ENCODE assay signal across 9 cellular contexts in genomic region chr1:57422271-57423134, GRCh38. TPM values are rescaled to one million over a fixed set of nuclear protein-coding genes. Genes with fewer than 3 reads are reported as not detected.
DNase-seq lines count a peak whose midpoint lies in the region; ATAC-seq and TF ChIP-seq lines count a peak whose summit lies in the region.
"Had no signal": no experiment of that assay in that cellular context is flagged by ENCODE, and none has a peak within 500 bp of the region (broad histone marks: within the 10 kb centered on the region; RNA-seq: fewer than 3 reads in every experiment).

No MANE protein-coding gene starts in this region.

- H4K20me1 ChIP-seq in OCI-LY7 (ENCODE audit: insufficient read depth, low read length): no peaks in the 10 kb centered on the region

- no peaks in the 10 kb centered on the region for H3K4me1 ChIP-seq in NT2/D1 (ENCODE audit: insufficient read depth, insufficient read length)
- no peaks in the 10 kb centered on the region for H3K4me1 ChIP-seq in psoas muscle
- H3K4me1 ChIP-seq in OCI-LY7 (ENCODE audit: insufficient read depth, low read length, poor library complexity, severe bottlenecking): no peaks in the 10 kb centered on the region

- H3K4me3 ChIP-seq in NT2/D1 (ENCODE audit: insufficient read length, low read depth) (peak overlapping the region; percentile 72), psoas muscle (peak overlapping the region; percentile 34), OCI-LY7 (ENCODE audit: low read depth, low read length, poor library complexity, severe bottlenecking) (no peak overlapping the region)

- peak overlapping the region; percentile 76 for H3K9ac ChIP-seq in NT2/D1 (ENCODE audit: insufficient read length, low read depth)

- H3K27ac ChIP-seq in psoas muscle (no peak overlapping the region), OCI-LY7 (ENCODE audit: low read depth, low read length, poor library complexity, severe bottlenecking) (no peak overlapping the region)

- peak in 1 of 4 donors; percentile 39 for ATAC-seq in psoas muscle

- no peaks in the 10 kb centered on the region for H3K79me2 ChIP-seq in OCI-LY7 (ENCODE audit: insufficient read depth, low read depth, low read length)

- CTCF ChIA-PET in OCI-LY7 (lab: Charles Lee; ENCODE audit: unreplicated experiment): no interaction called here

- WGBS in psoas muscle, 3 donors: 0 to 1% (median 1%) methylated on average over 36 to 66 of the region's 66 CpGs

- H3K9me2 ChIP-seq in OCI-LY7 (ENCODE audit: insufficient read depth, low read length): no peaks in the 10 kb centered on the region

- no peak for TF ChIP-seq CTCF in psoas muscle (IDR thresholded peaks at IDR 0.05)
- TF ChIP-seq CTCF in OCI-LY7 (conservative IDR thresholded peaks at IDR 0.05; ENCODE audit: low read length): no peak

- intact Hi-C loops in head of caudate nucleus (cut with DNase I): no loop called here
- intact Hi-C loops in psoas muscle (cut with DNase I): loop anchor here (5.0 to 10.0 kb wide), 3 partner anchors 622 to 732 kb away; no protein-coding TSS in a partner anchor
- intact Hi-C loops in OCI-LY7 (cut with micrococcal nuclease; ENCODE audit: unreplicated experiment): no loop called here

- POLR2A ChIA-PET in OCI-LY7 (lab: Charles Lee): no interaction called here

- DNase-seq in G401 (ENCODE audit: low spot score) (peak; percentile 72), NT2/D1 (ENCODE audit: low read depth, low spot score) (peak; percentile 71), head of caudate nucleus (peak in 34 of 42 donors; percentile 1 to 62 (median 34)), psoas muscle (peak in 1 of 2 donors; percentile 46), activated gamma-delta T cell (lab: John Stamatoyannopoulos, UW) (no peak), OCI-M1 (lab: John Stamatoyannopoulos, UW) (no peak), OCI-LY7 (ENCODE audit: low spot score) (no peak)
- DNase-seq in stimulated activated CD4-positive, alpha-beta T cell treated with anti-CD3 and anti-CD28 coated beads, Interleukin-2, amount 100 ng/mL, for 24 hours: no peak

- peaks cover 36% of the 10 kb centered on the region for H3K27me3 ChIP-seq in NT2/D1 (ENCODE audit: insufficient read depth, insufficient read length)
- peaks cover 3 to 79% (median 10%) of the 10 kb centered on the region in 3 donors for H3K27me3 ChIP-seq in psoas muscle (ENCODE audit: insufficient read depth in 3 of 3, low read length in 2 of 3)

- in situ Hi-C loops in G401 (cut with HindIII; ENCODE audit: low sequenced_read_pairs): no loop called here

- no TSS peak for BruUV-seq in OCI-LY7 (replicated peaks; lab: Mats Ljungman, UMichigan)

- no peak overlapping the region for H3K4me2 ChIP-seq in OCI-LY7 (ENCODE audit: low read length)

- H3K36me3 ChIP-seq in NT2/D1 (ENCODE audit: insufficient read depth, insufficient read length, low read length): no peaks in the 10 kb centered on the region
- H3K36me3 ChIP-seq in psoas muscle (ENCODE audit: insufficient read depth in 1 of 2, low read depth in 1 of 2): no peaks in the 10 kb centered on the region
- H3K36me3 ChIP-seq in OCI-LY7 (ENCODE audit: insufficient read depth, low read length): no peaks in the 10 kb centered on the region

- no peak overlapping the region for H2AFZ ChIP-seq in OCI-LY7 (ENCODE audit: low read length)

- H3K9me3 ChIP-seq in NT2/D1 (ENCODE audit: insufficient read depth, low read length) (no peaks in the 10 kb centered on the region), psoas muscle (no peaks in the 10 kb centered on the region), OCI-LY7 (ENCODE audit: low read length) (no peaks in the 10 kb centered on the region)

RNA-seq across cellular contexts. Expression of gene DAB1, which starts 1.4 kb away (rescaled TPM):
- not detected in 2 replicates for total RNA-seq in G401 (2014; rRNA removed; shearing (Covaris generic))
- total RNA-seq in psoas muscle (under 1 TPM; 0.08 to 0.28 (median 0.11) TPM), OCI-LY7 (2022) (not detected in 2 replicates)
- under 1 TPM in 2 of 3 donors, not detected in 1; 0.04 to 0.05 TPM for polyA plus RNA-seq in psoas muscle
- not detected in 2 replicates for total RNA-seq in OCI-LY7 (2014; rRNA removed; shearing (Covaris generic))
- total RNA-seq: bronchial epithelial cell had no signal

Comparison
In these comparisons a context has a peak if more than half of its experiments do, and no peak if none do; other contexts are left out.
1. DNase-seq: peak in G401 (single experiment), NT2/D1 (single experiment) and head of caudate nucleus (34 of 42); none in stimulated activated CD4-positive, alpha-beta T cell treated with anti-CD3 and anti-CD28 coated beads, Interleukin-2, amount 100 ng/mL, for 24 hours (0 of 2), activated gamma-delta T cell (single experiment), OCI-M1 (single experiment) and OCI-LY7 (single experiment).
2. intact Hi-C loops: an anchor here in psoas muscle (5.0 to 10.0 kb wide); none called in head of caudate nucleus and OCI-LY7.